Comparison of ENCODE assay signal across 9 cellular contexts in the genomic region with DNA sequence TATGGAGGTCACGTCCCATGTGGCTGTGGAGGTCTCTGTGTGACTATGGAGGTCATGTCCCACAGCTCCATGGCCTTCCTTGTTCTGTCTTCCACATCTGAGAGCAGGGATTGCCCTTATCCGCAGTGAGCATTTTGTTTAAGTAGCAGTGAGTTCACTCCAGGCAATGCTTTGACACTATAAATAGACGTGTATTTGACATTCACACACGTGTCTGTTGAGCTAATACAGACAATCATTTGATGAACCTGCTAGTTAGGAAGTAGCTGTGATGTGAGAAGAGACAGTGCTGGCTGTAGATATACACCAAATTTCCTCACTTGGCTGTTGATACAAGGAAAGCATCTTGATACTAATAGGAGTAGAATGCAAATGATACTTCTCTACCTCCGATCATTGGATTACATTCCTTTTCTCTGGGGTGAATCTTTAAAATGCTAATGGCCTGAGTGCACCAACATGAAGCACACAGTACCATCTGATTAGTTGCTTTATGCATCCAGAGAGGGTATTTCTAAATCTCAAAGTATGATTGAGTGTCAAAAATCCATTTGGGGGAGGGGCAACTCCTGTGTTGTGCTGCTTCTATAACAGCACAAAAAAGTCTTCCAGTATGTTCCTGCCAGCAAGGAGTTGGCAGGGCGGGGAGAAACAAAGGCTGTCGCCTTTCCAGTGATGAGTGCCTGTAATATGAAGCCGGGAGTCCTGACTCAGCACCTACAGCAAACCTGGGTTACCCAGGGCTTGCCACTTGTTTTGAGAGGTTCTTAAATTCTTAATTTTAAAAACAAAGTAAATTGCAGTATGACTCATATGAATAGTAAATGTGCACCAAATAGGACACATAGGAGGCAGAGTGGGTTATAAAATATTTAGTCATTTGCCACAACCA. TPM values are rescaled to one million over a fixed set of nuclear protein-coding genes. Genes with fewer than 3 reads are reported as not detected.
DNase-seq lines count a peak whose midpoint lies in the region; ATAC-seq and TF ChIP-seq lines count a peak whose summit lies in the region.
"Had no signal": no experiment of that assay in that cellular context is flagged by ENCODE, and none has a peak within 500 bp of the region (broad histone marks: within the 10 kb centered on the region; RNA-seq: fewer than 3 reads in every experiment).

No MANE protein-coding gene starts in this region.

- H3K9me3 ChIP-seq in A673 (ENCODE audit: low read depth, low read length, poor library complexity, severe bottlenecking): no peaks in the 10 kb centered on the region
- H3K9me3 ChIP-seq in left ventricle myocardium inferior (replicated peaks): no peaks in the 10 kb centered on the region
- H3K9me3 ChIP-seq in spleen: no peaks in the 10 kb centered on the region

- BruUV-seq in A673 (replicated peaks; lab: Mats Ljungman, UMichigan): no TSS peak

- ATAC-seq in HG02870 (IDR thresholded peaks at IDR 0.05; ENCODE audit: unreplicated experiment): no peak
- ATAC-seq in HG02938 (IDR thresholded peaks at IDR 0.05; ENCODE audit: unreplicated experiment): no peak
- ATAC-seq: GM12878 had no signal

- no peak for TF ChIP-seq POLR2A in spleen (IDR thresholded peaks at IDR 0.05)

- H3K27ac ChIP-seq in A673 (ENCODE audit: low read depth, low read length, poor library complexity, severe bottlenecking) (peak overlapping the region; percentile 26), left ventricle myocardium inferior (replicated peaks) (peak overlapping the region; percentile 100), spleen (no peak overlapping the region)

- DNase-seq in A673 (ENCODE audit: low spot score): peak; percentile 74
- peak; percentile 66 for DNase-seq in HCEC 1CT
- peak; percentile 56 for DNase-seq in SW480 (ENCODE audit: low spot score)
- DNase-seq in left ventricle myocardium inferior: peak; percentile 47
- DNase-seq in spleen: peak; percentile 29
- DNase-seq in germinal center (ENCODE audit: low spot score): no peak

- TF ChIP-seq CTCF in A673 (conservative IDR thresholded peaks at IDR 0.05; ENCODE audit: low read depth, low read length) (no peak), left ventricle myocardium inferior (IDR thresholded peaks at IDR 0.05; ENCODE audit: borderline replicate concordance) (no peak), spleen (IDR thresholded peaks at IDR 0.05 in 8 of 11, conservative IDR thresholded peaks at IDR 0.05 in 3 of 11) (no peak)

- H3K4me1 ChIP-seq in A673 (ENCODE audit: insufficient read depth, low read length, poor library complexity, severe bottlenecking) (peaks cover 23% of the 10 kb centered on the region), left ventricle myocardium inferior (peaks cover 100% of the 10 kb centered on the region), spleen (peaks cover 19 to 68% (median 38%) of the 10 kb centered on the region in 6 donors)

- H3K36me3 ChIP-seq in A673 (ENCODE audit: insufficient read depth, low read length, poor library complexity, severe bottlenecking) (peaks cover 26% of the 10 kb centered on the region), left ventricle myocardium inferior (peaks cover 22% of the 10 kb centered on the region), spleen (peaks cover 0 to 54% (median 19%) of the 10 kb centered on the region in 6 donors)

- no peak overlapping the region for H3K4me3 ChIP-seq in A673 (ENCODE audit: low read depth, low read length, poor library complexity, severe bottlenecking)
- H3K4me3 ChIP-seq in left ventricle myocardium inferior: peak overlapping the region; percentile 14
- no peak overlapping the region for H3K4me3 ChIP-seq in spleen
- H3K4me3 ChIP-seq: GM12878 had no signal

- WGBS in spleen, 5 donors: 58 to 76% (median 71%) methylated on average over 8 of the region's 8 CpGs

- POLR2A ChIA-PET in A673 (lab: Charles Lee; ENCODE audit: low non-redundant PET): no interaction called here

- CTCF ChIA-PET in A673 (lab: Charles Lee): no interaction called here

- intact Hi-C loops in A673 (cut with micrococcal nuclease; ENCODE audit: unreplicated experiment): no loop called here
- intact Hi-C loops in left ventricle myocardium inferior (cut with micrococcal nuclease): no loop called here
- intact Hi-C loops in spleen (cut with DNase I; ENCODE audit: low total_unique reads): no loop called here

- no peaks in the 10 kb centered on the region for H3K27me3 ChIP-seq in A673 (replicated peaks; ENCODE audit: insufficient read depth, low read depth, low read length, poor library complexity)
- no peaks in the 10 kb centered on the region for H3K27me3 ChIP-seq in left ventricle myocardium inferior (ENCODE audit: low read depth)
- H3K27me3 ChIP-seq in spleen (replicated peaks in 1 of 7): no peaks in the 10 kb centered on the region

RNA-seq across cellular contexts. Expression of gene CUL4A, which starts 7.0 kb away (rescaled TPM):
- total RNA-seq in A673 (2021) (78.8 and 87.5 TPM in 2 replicates), left ventricle myocardium inferior (122 TPM), spleen (10 to 100 TPM; 54.8 to 99.3 (median 70.1) TPM)
- polyA plus RNA-seq in spleen: 10 to 100 TPM; 24.4 to 35.6 (median 34.7) TPM

RNA-seq across cellular contexts. Expression of gene PCID2, which starts 7.9 kb away (rescaled TPM):
- total RNA-seq in A673 (2021) (67.5 and 70.7 TPM in 2 replicates), left ventricle myocardium inferior (54.5 TPM), spleen (10 to 100 TPM; 38.4 to 71.0 (median 49.9) TPM)
- polyA plus RNA-seq in spleen: 10 to 100 TPM; 34.3 to 45.6 (median 41.2) TPM

RNA-seq across cellular contexts. Expression of gene PROZ, which starts 58.0 kb away (rescaled TPM):
- total RNA-seq in A673 (2021): not detected in 2 replicates
- not detected for total RNA-seq in left ventricle myocardium inferior
- not detected for total RNA-seq in spleen
- under 1 TPM in 1 of 3 donors, not detected in 2; 0.11 TPM for polyA plus RNA-seq in spleen
- total RNA-seq: GM12878 had no signal

Comparison
In these comparisons a context has a peak if more than half of its experiments do, and no peak if none do; other contexts are left out.
1. H3K27ac ChIP-seq: peak in A673 (single experiment) and left ventricle myocardium inferior (single experiment); none in spleen (0 of 8).